In the genomic region with DNA sequence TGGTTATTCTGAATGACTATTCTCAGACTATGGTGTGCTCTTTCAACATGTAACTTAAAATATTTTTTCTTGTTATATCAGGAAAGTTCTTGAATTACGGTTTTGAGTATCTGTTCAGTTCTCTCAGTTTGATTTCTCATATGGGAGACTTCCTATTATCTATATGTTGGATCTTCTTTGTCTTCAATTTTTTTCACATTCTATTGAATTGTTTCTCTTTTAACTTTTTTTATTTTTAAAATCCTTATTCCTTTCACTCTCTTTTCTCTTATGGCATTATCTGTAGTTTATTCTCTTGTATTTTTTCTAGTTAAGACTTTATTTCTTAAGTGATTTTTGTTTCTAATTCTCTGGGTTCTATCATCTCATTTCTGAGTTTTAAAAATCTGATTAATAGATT, we compare ENCODE assay signal across 15 cellular contexts. TPM values are rescaled to one million over a fixed set of nuclear protein-coding genes. Genes with fewer than 3 reads are reported as not detected.
DNase-seq lines count a peak whose midpoint lies in the region; ATAC-seq, FAIRE-seq and TF ChIP-seq lines count a peak whose summit lies in the region.
"Had no signal": no experiment of that assay in that cellular context is flagged by ENCODE, and none has a peak within 500 bp of the region (broad histone marks: within the 10 kb centered on the region; RNA-seq: fewer than 3 reads in every experiment).

No MANE protein-coding gene starts in this region.

- H3K4me1 Mint-ChIP-seq in activated CD4-positive, alpha-beta T cell treated with anti-CD3 and anti-CD28 coated beads for 36 hours, result peaks cover 4% of the 10 kb centered on the region

- intact Hi-C loops in PC-9 (cut with micrococcal nuclease; ENCODE audit: unreplicated experiment), result no loop called here
- intact Hi-C loops in activated CD4-positive, alpha-beta T cell treated with anti-CD3 and anti-CD28 coated beads for 36 hours (cut with DNase I, micrococcal nuclease), result no loop called here

- peak; percentile 57 for FAIRE-seq in A204.1 (lab: Jason Lieb, UNC)
- FAIRE-seq: HTR-8/SVneo had no signal

- 0 out of 2 replicates have a peak overlapping the region, but pooled peaks have one; percentile 46 for H2AFZ ChIP-seq in PC-9
- no peak overlapping the region for H2AFZ ChIP-seq in Karpas-422 (ENCODE audit: low read length)

- no peak overlapping the region for H3K4me2 ChIP-seq in PC-9
- no peak overlapping the region for H3K4me2 ChIP-seq in Karpas-422 (ENCODE audit: low read depth, low read length, poor library complexity, severe bottlenecking)
- H3K4me2 ChIP-seq: A549 had no signal

- H3K79me2 ChIP-seq in PC-9 (ENCODE audit: low read depth) (no peaks in the 10 kb centered on the region), Karpas-422 (ENCODE audit: low read length) (no peaks in the 10 kb centered on the region)

- H3K36me3 ChIP-seq in HEK293 (ENCODE audit: control insufficient read depth in 2 of 2, insufficient read depth in 1 of 2, low read length in 2 of 2) (no peaks in the 10 kb centered on the region), PC-9 (ENCODE audit: low read depth) (no peaks in the 10 kb centered on the region), Karpas-422 (ENCODE audit: insufficient read depth, low read length) (no peaks in the 10 kb centered on the region)
- H3K36me3 ChIP-seq: BE2C had no signal

- no peak overlapping the region for H3K4me3 ChIP-seq in HEK293 (ENCODE audit: low read depth, low read length)
- H3K4me3 ChIP-seq in PC-9, result no peak overlapping the region
- no peak overlapping the region for H3K4me3 ChIP-seq in Karpas-422 (ENCODE audit: low read length)
- H3K4me3 ChIP-seq: A549 had no signal

- no peak for ATAC-seq in HG02938 (IDR thresholded peaks at IDR 0.05; ENCODE audit: unreplicated experiment)
- ATAC-seq in activated CD4-positive, alpha-beta T cell treated with anti-CD3 and anti-CD28 coated beads for 36 hours, result no peak
- no peak for ATAC-seq in HG03039 (IDR thresholded peaks at IDR 0.05; ENCODE audit: unreplicated experiment)
- ATAC-seq: A549 had no signal

- H3K27me3 ChIP-seq in PC-9 (ENCODE audit: insufficient read depth, low read depth) (no peaks in the 10 kb centered on the region), Karpas-422 (ENCODE audit: low read length) (no peaks in the 10 kb centered on the region)
- H3K27me3 ChIP-seq: BE2C had no signal

- H3K27me3 Mint-ChIP-seq in activated CD4-positive, alpha-beta T cell treated with anti-CD3 and anti-CD28 coated beads for 36 hours, result no peaks in the 10 kb centered on the region
- H3K27me3 Mint-ChIP-seq: CD4-positive, alpha-beta memory T cell had no signal

- no peak overlapping the region for H3K4me3 Mint-ChIP-seq in activated CD4-positive, alpha-beta T cell treated with anti-CD3 and anti-CD28 coated beads for 36 hours
- H3K4me3 Mint-ChIP-seq: CD4-positive, alpha-beta memory T cell had no signal

- no peak overlapping the region for H3K9ac ChIP-seq in Karpas-422 (ENCODE audit: low read length)

- H3K9me3 ChIP-seq in HEK293 (ENCODE audit: control insufficient read depth, insufficient read depth, low read depth, low read length) (no peaks in the 10 kb centered on the region), PC-9 (ENCODE audit: insufficient read depth, low read depth) (peaks cover 16% of the 10 kb centered on the region), Karpas-422 (ENCODE audit: low read length) (no peaks in the 10 kb centered on the region; the same call in 1 of the 2 replicates)
- H3K9me3 ChIP-seq: BE2C had no signal

- no peak for DNase-seq in PC-9
- peak; percentile 15 to 27 for DNase-seq in erythroblast (lab: John Stamatoyannopoulos, UW)
- no peak for DNase-seq in activated CD4-positive, alpha-beta T cell treated with anti-CD3 and anti-CD28 coated beads for 36 hours
- DNase-seq in Karpas-422, result no peak
- DNase-seq: BE2C; CD4-positive, alpha-beta memory T cell; DMS79; HCEC 1CT had no signal

- no peaks in the 10 kb centered on the region for H3F3A ChIP-seq in PC-9 (ENCODE audit: insufficient read depth, low read depth)

- TF ChIP-seq POLR2A in erythroblast (IDR thresholded peaks at IDR 0.05; ENCODE audit: low read length), result no peak

- POLR2A ChIA-PET in HEK293 (lab: Yijun Ruan, JAX), result no interaction called here
- POLR2A ChIA-PET in PC-9 (lab: Charles Lee; ENCODE audit: unreplicated experiment), result no interaction called here
- POLR2A ChIA-PET in activated CD4-positive, alpha-beta T cell treated with anti-CD3 and anti-CD28 coated beads for 36 hours (lab: Charles Lee), result no interaction called here

- H3K4me1 ChIP-seq in HEK293 (ENCODE audit: control insufficient read depth, insufficient read depth, low read length) (peaks cover 15% of the 10 kb centered on the region), PC-9 (replicated peaks; ENCODE audit: insufficient read depth) (no peaks in the 10 kb centered on the region), Karpas-422 (ENCODE audit: low read length) (no peaks in the 10 kb centered on the region)
- H3K4me1 ChIP-seq: A549, BE2C had no signal

- H3K9me2 ChIP-seq in PC-9 (ENCODE audit: insufficient read depth) (peaks cover 3% of the 10 kb centered on the region; the same call in 1 of the 2 replicates), Karpas-422 (replicated peaks; ENCODE audit: insufficient read depth, low read length) (no peaks in the 10 kb centered on the region)

- no peaks in the 10 kb centered on the region for H4K20me1 ChIP-seq in PC-9 (ENCODE audit: insufficient read depth)
- no peaks in the 10 kb centered on the region for H4K20me1 ChIP-seq in Karpas-422 (ENCODE audit: insufficient read depth, low read depth, low read length)

- peaks cover 5% of the 10 kb centered on the region for H3K36me3 Mint-ChIP-seq in activated CD4-positive, alpha-beta T cell treated with anti-CD3 and anti-CD28 coated beads for 36 hours (ENCODE audit: low read depth)

- CTCF ChIA-PET in HEK293 (lab: Yijun Ruan, JAX) (no interaction called here), PC-9 (lab: Charles Lee) (no interaction called here)
- CTCF ChIA-PET in activated CD4-positive, alpha-beta T cell treated with anti-CD3 and anti-CD28 coated beads for 36 hours (lab: Charles Lee), result no interaction called here

- no peak overlapping the region for H3K27ac Mint-ChIP-seq in activated CD4-positive, alpha-beta T cell treated with anti-CD3 and anti-CD28 coated beads for 36 hours

- BruUV-seq in PC-9 (replicated peaks; lab: Mats Ljungman, UMichigan), result no TSS peak

- H3K27ac ChIP-seq in HEK293 (ENCODE audit: extremely low read depth, low read depth, low read length) (no peak overlapping the region), PC-9 (no peak overlapping the region), Karpas-422 (ENCODE audit: low read length) (no peak overlapping the region)
- H3K27ac ChIP-seq: A549, C4-2B had no signal

- H3K9me3 Mint-ChIP-seq in activated CD4-positive, alpha-beta T cell treated with anti-CD3 and anti-CD28 coated beads for 36 hours (ENCODE audit: low read depth), result peaks cover 11% of the 10 kb centered on the region

- TF ChIP-seq CTCF in HEK293 (tag by site-specific recombination; IDR thresholded peaks at IDR 0.05) (no peak), PC-9 (conservative IDR thresholded peaks at IDR 0.05) (no peak)

TF ChIP-seq in HEK293, 187 proteins besides CTCF, POLR2A, EP300 and RAD21:
- TF ChIP-seq PRDM1 (tag by site-specific recombination; IDR thresholded peaks at IDR 0.05) (0 out of 2 replicates have a peak, but pooled peaks have one; percentile 22), ZNF133 (tag by site-specific recombination; IDR thresholded peaks at IDR 0.05) (peak; percentile 98), ZSCAN16 (tag by site-specific recombination; IDR thresholded peaks at IDR 0.05) (no peak), SETDB1 (IDR thresholded peaks at IDR 0.05; ENCODE audit: insufficient read length, low read length) (peak; percentile 93), ZNF350 (tag by site-specific recombination; IDR thresholded peaks at IDR 0.05) (no peak)
- TF ChIP-seq, protein P1, sequence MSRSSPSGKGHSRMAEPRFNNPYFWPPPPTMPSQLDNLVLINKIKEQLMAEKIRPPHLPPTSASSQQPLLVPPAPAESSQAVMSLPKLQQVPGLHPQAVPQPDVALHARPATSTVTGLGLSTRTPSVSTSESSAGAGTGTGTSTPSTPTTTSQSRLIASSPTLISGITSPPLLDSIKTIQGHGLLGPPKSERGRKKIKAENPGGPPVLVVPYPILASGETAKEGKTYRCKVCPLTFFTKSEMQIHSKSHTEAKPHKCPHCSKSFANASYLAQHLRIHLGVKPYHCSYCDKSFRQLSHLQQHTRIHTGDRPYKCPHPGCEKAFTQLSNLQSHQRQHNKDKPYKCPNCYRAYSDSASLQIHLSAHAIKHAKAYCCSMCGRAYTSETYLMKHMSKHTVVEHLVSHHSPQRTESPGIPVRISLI (tag by site-specific recombination; IDR thresholded peaks at IDR 0.05), result peak; percentile 42; the same call in 1 of the 2 replicates
- TF ChIP-seq, protein P2, sequence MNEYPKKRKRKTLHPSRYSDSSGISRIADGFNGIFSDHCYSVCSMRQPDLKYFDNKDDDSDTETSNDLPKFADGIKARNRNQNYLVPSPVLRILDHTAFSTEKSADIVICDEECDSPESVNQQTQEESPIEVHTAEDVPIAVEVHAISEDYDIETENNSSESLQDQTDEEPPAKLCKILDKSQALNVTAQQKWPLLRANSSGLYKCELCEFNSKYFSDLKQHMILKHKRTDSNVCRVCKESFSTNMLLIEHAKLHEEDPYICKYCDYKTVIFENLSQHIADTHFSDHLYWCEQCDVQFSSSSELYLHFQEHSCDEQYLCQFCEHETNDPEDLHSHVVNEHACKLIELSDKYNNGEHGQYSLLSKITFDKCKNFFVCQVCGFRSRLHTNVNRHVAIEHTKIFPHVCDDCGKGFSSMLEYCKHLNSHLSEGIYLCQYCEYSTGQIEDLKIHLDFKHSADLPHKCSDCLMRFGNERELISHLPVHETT (tag by site-specific recombination; IDR thresholded peaks at IDR 0.05), result no peak

RNA-seq across cellular contexts. Expression of a gene that starts 37.3 kb away (rescaled TPM):
- total RNA-seq in PC-9 (2021), result 11.6 and 13.4 TPM in 2 replicates
- 10 to 100 TPM; 42.3 to 49.5 TPM for total RNA-seq in activated CD4-positive, alpha-beta T cell treated with anti-CD3 and anti-CD28 coated beads for 36 hours
- total RNA-seq in Karpas-422 (2014; rRNA removed; shearing (Covaris generic); ENCODE audit: low replicate concordance), result 23.4 and 60.8 TPM in 2 replicates

Comparison
In these comparisons a context has a peak if more than half of its experiments do, and no peak if none do; other contexts are left out.
1. DNase-seq: peak in erythroblast (2 of 2); none in PC-9 (0 of 2), activated CD4-positive, alpha-beta T cell treated with anti-CD3 and anti-CD28 coated beads for 36 hours (single experiment) and Karpas-422 (single experiment).